Comparison of ENCODE assay signal across 1 cellular context in the genomic region with DNA sequence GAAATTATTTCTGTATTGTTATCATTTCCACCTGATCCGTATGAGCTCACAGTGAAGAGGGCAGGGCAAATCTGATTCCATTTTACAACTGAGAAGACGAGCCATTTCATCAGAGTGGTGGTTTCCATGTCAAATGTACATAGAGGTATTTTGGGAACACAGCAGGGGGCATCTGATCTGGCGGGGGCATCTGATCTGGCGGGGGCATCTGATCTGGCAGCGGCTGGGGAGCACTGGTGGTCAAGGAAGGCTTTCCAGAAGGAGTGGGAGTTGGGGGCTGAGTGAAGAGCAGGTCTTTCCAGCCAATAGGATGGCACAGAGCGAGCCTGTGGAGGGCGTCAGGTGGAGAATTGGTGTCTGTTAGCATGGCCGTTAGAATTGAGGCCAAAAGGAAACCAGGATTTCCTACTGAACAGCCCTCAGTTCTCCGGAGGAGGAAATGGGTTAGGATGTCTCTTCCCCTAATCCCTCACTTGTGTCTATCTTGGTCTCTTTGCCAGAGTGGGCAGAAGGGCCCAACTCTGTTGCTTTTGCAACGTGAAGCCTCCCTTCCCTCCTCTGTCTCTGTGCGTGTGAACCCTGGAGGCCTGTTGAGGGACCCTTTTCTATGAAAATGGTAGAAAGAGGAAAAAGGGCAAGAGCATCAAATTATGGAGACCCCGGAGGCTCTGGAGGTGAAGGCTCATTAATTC.
A peak's percentile ranks its signal among the peaks of the same experiment; 100 is the strongest.
TF ChIP-seq lines count a peak whose summit lies in the region.

No MANE protein-coding gene starts in this region.

TF ChIP-seq in K562, 482 proteins besides CTCF, POLR2A, EP300 and RAD21 (continued from another document and continues in another):
- TF ChIP-seq, protein P1, sequence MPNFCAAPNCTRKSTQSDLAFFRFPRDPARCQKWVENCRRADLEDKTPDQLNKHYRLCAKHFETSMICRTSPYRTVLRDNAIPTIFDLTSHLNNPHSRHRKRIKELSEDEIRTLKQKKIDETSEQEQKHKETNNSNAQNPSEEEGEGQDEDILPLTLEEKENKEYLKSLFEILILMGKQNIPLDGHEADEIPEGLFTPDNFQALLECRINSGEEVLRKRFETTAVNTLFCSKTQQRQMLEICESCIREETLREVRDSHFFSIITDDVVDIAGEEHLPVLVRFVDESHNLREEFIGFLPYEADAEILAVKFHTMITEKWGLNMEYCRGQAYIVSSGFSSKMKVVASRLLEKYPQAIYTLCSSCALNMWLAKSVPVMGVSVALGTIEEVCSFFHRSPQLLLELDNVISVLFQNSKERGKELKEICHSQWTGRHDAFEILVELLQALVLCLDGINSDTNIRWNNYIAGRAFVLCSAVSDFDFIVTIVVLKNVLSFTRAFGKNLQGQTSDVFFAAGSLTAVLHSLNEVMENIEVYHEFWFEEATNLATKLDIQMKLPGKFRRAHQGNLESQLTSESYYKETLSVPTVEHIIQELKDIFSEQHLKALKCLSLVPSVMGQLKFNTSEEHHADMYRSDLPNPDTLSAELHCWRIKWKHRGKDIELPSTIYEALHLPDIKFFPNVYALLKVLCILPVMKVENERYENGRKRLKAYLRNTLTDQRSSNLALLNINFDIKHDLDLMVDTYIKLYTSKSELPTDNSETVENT (CRISPR knock-in tag; IDR thresholded peaks at IDR 0.05): no peak
- TF ChIP-seq MCM5 (IDR thresholded peaks at IDR 0.05; ENCODE audit: low read depth) (no peak), KAT7 (CRISPR knock-in tag; IDR thresholded peaks at IDR 0.05; ENCODE audit: borderline replicate concordance) (no peak), ZNF324 (CRISPR knock-in tag; IDR thresholded peaks at IDR 0.05) (peak; percentile 56; the same call in 1 of the 2 replicates), CBFA2T2 (conservative IDR thresholded peaks at IDR 0.05) (no peak), ZC3H8 (IDR thresholded peaks at IDR 0.05) (no peak), ZFP1 (CRISPR knock-in tag; IDR thresholded peaks at IDR 0.05) (peak; percentile 61; the same call in 1 of the 2 replicates), KHSRP (IDR thresholded peaks at IDR 0.05) (no peak), ZFP36 (IDR thresholded peaks at IDR 0.05; ENCODE audit: low read depth, low read length, partially characterized antibody) (no peak), KLF6 (CRISPR knock-in tag; IDR thresholded peaks at IDR 0.05; ENCODE audit: borderline replicate concordance) (peak; percentile 91), YY1 (IDR thresholded peaks at IDR 0.05; ENCODE audit: borderline replicate concordance in 1 of 3, control insufficient read depth in 1 of 3, extremely low read depth in 1 of 3, insufficient read depth in 3 of 3, insufficient read length in 1 of 3, insufficient replicate concordance in 2 of 3, low read depth in 1 of 3, low read length in 2 of 3) (no peak), LARP7 (IDR thresholded peaks at IDR 0.05) (no peak), ZSCAN29 (IDR thresholded peaks at IDR 0.05) (no peak), NR1H2 (CRISPR knock-in tag; IDR thresholded peaks at IDR 0.05) (no peak), ZNF384 (IDR thresholded peaks at IDR 0.05; ENCODE audit: low read depth, low read length) (no peak), ZNF589 (CRISPR knock-in tag; IDR thresholded peaks at IDR 0.05; ENCODE audit: low read depth) (peak; percentile 97), SRSF7 (optimal IDR thresholded peaks at IDR 0.05; ENCODE audit: low read depth, low read length) (no peak), CEBPB (tag; IDR thresholded peaks at IDR 0.05) (no peak), ZNF644 (tag; IDR thresholded peaks at IDR 0.05; ENCODE audit: low read depth) (0 out of 2 replicates have a peak, but pooled peaks have one; percentile 6), TRIM28 (IDR thresholded peaks at IDR 0.05) (no peak), SMARCE1 (IDR thresholded peaks at IDR 0.05) (peak; percentile 10; the same call in 1 of the 2 replicates), SP2 (IDR thresholded peaks at IDR 0.05; ENCODE audit: extremely low read depth, low read depth, low read length, poor library complexity, severe bottlenecking) (no peak), SIN3A (IDR thresholded peaks at IDR 0.05; ENCODE audit: borderline replicate concordance in 2 of 2, control insufficient read depth in 1 of 2, low read depth in 2 of 2, low read length in 2 of 2) (no peak), ZBED1 (IDR thresholded peaks at IDR 0.05) (no peak), ZNF444 (CRISPR knock-in tag; IDR thresholded peaks at IDR 0.05) (no peak), ZNF408 (CRISPR knock-in tag; IDR thresholded peaks at IDR 0.05; ENCODE audit: low read depth) (no peak), MYC (IDR thresholded peaks at IDR 0.05; ENCODE audit: low read depth, low read length) (no peak), MYC (CRISPR knock-in tag; IDR thresholded peaks at IDR 0.05; ENCODE audit: borderline replicate concordance, low read depth) (peak; percentile 87), CHD1 (IDR thresholded peaks at IDR 0.05; ENCODE audit: low read length) (peak; percentile 49), ZNF347 (CRISPR knock-in tag; IDR thresholded peaks at IDR 0.05; ENCODE audit: low read depth) (no peak), ZNF175 (CRISPR knock-in tag; IDR thresholded peaks at IDR 0.05; ENCODE audit: low read depth) (peak; percentile 95), RBFOX2 (IDR thresholded peaks at IDR 0.05; ENCODE audit: low read depth, low read length) (peak; percentile 71; the same call in 1 of the 2 replicates), CREM (IDR thresholded peaks at IDR 0.05; ENCODE audit: low read depth) (peak; percentile 12; the same call in 1 of the 2 replicates), HDAC8 (tag; IDR thresholded peaks at IDR 0.05) (peak; percentile 95)
- TF ChIP-seq, protein P2, sequence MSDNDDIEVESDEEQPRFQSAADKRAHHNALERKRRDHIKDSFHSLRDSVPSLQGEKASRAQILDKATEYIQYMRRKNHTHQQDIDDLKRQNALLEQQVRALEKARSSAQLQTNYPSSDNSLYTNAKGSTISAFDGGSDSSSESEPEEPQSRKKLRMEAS (CRISPR knock-in tag; IDR thresholded peaks at IDR 0.05): no peak
- TF ChIP-seq, protein P3, sequence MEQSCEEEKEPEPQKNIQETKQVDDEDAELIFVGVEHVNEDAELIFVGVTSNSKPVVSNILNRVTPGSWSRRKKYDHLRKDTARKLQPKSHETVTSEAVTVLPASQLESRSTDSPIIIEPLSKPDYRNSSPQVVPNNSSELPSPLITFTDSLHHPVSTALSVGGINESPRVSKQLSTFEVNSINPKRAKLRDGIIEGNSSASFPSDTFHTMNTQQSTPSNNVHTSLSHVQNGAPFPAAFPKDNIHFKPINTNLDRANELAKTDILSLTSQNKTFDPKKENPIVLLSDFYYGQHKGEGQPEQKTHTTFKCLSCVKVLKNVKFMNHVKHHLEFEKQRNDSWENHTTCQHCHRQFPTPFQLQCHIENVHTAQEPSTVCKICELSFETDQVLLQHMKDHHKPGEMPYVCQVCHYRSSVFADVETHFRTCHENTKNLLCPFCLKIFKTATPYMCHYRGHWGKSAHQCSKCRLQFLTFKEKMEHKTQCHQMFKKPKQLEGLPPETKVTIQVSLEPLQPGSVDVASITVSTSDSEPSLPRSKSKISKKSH (CRISPR knock-in tag; IDR thresholded peaks at IDR 0.05): peak; percentile 12; the same call in 1 of the 2 replicates
- TF ChIP-seq, protein P4, sequence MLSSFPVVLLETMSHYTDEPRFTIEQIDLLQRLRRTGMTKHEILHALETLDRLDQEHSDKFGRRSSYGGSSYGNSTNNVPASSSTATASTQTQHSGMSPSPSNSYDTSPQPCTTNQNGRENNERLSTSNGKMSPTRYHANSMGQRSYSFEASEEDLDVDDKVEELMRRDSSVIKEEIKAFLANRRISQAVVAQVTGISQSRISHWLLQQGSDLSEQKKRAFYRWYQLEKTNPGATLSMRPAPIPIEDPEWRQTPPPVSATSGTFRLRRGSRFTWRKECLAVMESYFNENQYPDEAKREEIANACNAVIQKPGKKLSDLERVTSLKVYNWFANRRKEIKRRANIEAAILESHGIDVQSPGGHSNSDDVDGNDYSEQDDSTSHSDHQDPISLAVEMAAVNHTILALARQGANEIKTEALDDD (IDR thresholded peaks at IDR 0.05): no peak
- TF ChIP-seq, protein P5, sequence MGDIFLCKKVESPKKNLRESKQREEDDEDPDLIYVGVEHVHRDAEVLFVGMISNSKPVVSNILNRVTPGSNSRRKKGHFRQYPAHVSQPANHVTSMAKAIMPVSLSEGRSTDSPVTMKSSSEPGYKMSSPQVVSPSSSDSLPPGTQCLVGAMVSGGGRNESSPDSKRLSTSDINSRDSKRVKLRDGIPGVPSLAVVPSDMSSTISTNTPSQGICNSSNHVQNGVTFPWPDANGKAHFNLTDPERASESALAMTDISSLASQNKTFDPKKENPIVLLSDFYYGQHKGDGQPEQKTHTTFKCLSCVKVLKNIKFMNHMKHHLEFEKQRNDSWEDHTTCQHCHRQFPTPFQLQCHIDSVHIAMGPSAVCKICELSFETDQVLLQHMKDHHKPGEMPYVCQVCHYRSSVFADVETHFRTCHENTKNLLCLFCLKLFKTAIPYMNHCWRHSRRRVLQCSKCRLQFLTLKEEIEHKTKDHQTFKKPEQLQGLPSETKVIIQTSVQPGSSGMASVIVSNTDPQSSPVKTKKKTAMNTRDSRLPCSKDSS (IDR thresholded peaks at IDR 0.05; ENCODE audit: low read depth, partially characterized antibody): no peak
- TF ChIP-seq, protein P6, sequence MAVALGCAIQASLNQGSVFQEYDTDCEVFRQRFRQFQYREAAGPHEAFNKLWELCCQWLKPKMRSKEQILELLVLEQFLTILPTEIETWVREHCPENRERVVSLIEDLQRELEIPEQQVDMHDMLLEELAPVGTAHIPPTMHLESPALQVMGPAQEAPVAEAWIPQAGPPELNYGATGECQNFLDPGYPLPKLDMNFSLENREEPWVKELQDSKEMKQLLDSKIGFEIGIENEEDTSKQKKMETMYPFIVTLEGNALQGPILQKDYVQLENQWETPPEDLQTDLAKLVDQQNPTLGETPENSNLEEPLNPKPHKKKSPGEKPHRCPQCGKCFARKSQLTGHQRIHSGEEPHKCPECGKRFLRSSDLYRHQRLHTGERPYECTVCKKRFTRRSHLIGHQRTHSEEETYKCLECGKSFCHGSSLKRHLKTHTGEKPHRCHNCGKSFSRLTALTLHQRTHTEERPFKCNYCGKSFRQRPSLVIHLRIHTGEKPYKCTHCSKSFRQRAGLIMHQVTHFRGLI (CRISPR knock-in tag; IDR thresholded peaks at IDR 0.05): no peak; the same call in 1 of the 2 replicates
- TF ChIP-seq, protein P7, sequence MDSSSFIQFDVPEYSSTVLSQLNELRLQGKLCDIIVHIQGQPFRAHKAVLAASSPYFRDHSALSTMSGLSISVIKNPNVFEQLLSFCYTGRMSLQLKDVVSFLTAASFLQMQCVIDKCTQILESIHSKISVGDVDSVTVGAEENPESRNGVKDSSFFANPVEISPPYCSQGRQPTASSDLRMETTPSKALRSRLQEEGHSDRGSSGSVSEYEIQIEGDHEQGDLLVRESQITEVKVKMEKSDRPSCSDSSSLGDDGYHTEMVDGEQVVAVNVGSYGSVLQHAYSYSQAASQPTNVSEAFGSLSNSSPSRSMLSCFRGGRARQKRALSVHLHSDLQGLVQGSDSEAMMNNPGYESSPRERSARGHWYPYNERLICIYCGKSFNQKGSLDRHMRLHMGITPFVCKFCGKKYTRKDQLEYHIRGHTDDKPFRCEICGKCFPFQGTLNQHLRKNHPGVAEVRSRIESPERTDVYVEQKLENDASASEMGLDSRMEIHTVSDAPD (CRISPR knock-in tag; IDR thresholded peaks at IDR 0.05): peak; percentile 84
- TF ChIP-seq, protein P8, sequence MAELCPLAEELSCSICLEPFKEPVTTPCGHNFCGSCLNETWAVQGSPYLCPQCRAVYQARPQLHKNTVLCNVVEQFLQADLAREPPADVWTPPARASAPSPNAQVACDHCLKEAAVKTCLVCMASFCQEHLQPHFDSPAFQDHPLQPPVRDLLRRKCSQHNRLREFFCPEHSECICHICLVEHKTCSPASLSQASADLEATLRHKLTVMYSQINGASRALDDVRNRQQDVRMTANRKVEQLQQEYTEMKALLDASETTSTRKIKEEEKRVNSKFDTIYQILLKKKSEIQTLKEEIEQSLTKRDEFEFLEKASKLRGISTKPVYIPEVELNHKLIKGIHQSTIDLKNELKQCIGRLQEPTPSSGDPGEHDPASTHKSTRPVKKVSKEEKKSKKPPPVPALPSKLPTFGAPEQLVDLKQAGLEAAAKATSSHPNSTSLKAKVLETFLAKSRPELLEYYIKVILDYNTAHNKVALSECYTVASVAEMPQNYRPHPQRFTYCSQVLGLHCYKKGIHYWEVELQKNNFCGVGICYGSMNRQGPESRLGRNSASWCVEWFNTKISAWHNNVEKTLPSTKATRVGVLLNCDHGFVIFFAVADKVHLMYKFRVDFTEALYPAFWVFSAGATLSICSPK (IDR thresholded peaks at IDR 0.05; ENCODE audit: borderline replicate concordance): no peak
- TF ChIP-seq, protein P9, sequence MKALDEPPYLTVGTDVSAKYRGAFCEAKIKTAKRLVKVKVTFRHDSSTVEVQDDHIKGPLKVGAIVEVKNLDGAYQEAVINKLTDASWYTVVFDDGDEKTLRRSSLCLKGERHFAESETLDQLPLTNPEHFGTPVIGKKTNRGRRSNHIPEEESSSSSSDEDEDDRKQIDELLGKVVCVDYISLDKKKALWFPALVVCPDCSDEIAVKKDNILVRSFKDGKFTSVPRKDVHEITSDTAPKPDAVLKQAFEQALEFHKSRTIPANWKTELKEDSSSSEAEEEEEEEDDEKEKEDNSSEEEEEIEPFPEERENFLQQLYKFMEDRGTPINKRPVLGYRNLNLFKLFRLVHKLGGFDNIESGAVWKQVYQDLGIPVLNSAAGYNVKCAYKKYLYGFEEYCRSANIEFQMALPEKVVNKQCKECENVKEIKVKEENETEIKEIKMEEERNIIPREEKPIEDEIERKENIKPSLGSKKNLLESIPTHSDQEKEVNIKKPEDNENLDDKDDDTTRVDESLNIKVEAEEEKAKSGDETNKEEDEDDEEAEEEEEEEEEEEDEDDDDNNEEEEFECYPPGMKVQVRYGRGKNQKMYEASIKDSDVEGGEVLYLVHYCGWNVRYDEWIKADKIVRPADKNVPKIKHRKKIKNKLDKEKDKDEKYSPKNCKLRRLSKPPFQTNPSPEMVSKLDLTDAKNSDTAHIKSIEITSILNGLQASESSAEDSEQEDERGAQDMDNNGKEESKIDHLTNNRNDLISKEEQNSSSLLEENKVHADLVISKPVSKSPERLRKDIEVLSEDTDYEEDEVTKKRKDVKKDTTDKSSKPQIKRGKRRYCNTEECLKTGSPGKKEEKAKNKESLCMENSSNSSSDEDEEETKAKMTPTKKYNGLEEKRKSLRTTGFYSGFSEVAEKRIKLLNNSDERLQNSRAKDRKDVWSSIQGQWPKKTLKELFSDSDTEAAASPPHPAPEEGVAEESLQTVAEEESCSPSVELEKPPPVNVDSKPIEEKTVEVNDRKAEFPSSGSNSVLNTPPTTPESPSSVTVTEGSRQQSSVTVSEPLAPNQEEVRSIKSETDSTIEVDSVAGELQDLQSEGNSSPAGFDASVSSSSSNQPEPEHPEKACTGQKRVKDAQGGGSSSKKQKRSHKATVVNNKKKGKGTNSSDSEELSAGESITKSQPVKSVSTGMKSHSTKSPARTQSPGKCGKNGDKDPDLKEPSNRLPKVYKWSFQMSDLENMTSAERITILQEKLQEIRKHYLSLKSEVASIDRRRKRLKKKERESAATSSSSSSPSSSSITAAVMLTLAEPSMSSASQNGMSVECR (CRISPR knock-in tag; IDR thresholded peaks at IDR 0.05): no peak
- TF ChIP-seq, protein P10, sequence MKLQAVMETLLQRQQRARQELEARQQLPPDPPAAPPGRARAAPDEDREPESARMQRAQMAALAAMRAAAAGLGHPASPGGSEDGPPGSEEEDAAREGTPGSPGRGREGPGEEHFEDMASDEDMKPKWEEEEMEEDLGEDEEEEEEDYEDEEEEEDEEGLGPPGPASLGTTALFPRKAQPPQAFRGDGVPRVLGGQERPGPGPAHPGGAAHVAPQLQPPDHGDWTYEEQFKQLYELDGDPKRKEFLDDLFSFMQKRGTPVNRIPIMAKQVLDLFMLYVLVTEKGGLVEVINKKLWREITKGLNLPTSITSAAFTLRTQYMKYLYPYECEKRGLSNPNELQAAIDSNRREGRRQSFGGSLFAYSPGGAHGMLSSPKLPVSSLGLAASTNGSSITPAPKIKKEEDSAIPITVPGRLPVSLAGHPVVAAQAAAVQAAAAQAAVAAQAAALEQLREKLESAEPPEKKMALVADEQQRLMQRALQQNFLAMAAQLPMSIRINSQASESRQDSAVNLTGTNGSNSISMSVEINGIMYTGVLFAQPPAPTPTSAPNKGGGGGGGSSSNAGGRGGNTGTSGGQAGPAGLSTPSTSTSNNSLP (IDR thresholded peaks at IDR 0.05; ENCODE audit: borderline replicate concordance, low read depth, low read length): no peak
